In the genomic region with DNA sequence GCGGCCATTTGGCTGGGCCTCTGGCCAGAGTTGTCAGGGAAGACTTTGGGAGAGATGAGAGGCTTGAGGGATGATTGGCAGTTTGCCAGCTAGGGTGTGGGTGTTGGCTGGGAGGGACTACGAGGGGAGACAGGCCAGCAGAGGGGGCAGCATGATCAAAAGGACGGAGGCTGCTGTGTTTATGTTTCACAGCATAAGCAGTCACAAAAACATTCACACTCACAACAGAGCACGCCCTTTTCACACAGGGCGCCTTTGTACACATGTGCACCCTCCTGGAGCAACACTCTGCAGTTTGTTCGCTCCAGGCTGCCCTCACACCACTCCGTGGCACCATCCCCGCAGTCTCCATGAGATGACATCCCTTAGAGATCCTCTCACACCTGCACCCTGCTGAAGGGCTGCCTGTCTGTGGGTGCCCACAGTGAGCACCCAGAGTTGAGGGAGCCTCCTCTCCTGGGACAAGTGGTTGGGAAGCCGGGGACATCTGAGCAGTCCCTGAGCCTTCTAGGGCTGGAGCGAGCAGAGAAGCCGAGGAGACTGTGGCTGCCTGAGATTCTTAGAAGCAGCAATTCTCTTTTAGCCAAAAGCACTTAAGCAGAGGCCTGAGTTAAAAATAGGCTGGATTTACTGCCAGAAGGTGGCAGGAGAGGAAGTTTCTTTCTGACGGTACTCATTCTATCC, we compare ENCODE assay signal across 8 cellular contexts.
A peak's percentile ranks its signal among the peaks of the same experiment; 100 is the strongest.
DNase-seq lines count a peak whose midpoint lies in the region; ATAC-seq and TF ChIP-seq lines count a peak whose summit lies in the region.

No MANE protein-coding gene starts in this region.

- intact Hi-C loops in posterior cingulate gyrus (cut with DNase I) = loop anchor here (5.0 kb wide), 1 partner anchor 33 kb away; the partner anchor contains the start of gene EFNA1

- TF ChIP-seq CTCF in foreskin fibroblast (IDR thresholded peaks at IDR 0.05; ENCODE audit: low read depth, low read length) = peak; percentile 44

- no peak overlapping the region for H3K4me3 ChIP-seq in foreskin fibroblast (ENCODE audit: low read depth in 1 of 2, low read length in 2 of 2)

- ATAC-seq in SK-N-SH treated with all-trans-retinoic acid at 6 μM for 48 hours (peak; percentile 85), HG02981 (IDR thresholded peaks at IDR 0.05; ENCODE audit: unreplicated experiment) (no peak), GM18517 (IDR thresholded peaks at IDR 0.05; ENCODE audit: unreplicated experiment) (no peak), GM21528 (IDR thresholded peaks at IDR 0.05; ENCODE audit: low FRiP score, unreplicated experiment) (no peak)

- DNase-seq in DMS79 (lab: John Stamatoyannopoulos, UW) (peak; percentile 75), MV-4-11 (lab: John Stamatoyannopoulos, UW) (peak; percentile 46), foreskin fibroblast (peak in 1 of 2 donors; percentile 58), posterior cingulate gyrus (peak in 6 of 10 donors; percentile 39 to 93 (median 64))

TF ChIP-seq in SK-N-SH treated with all-trans-retinoic acid at 6 μM for 48 hours, 23 proteins besides CTCF, POLR2A, EP300 and RAD21:
- TF ChIP-seq ARNTL (CRISPR knock-in tag; IDR thresholded peaks at IDR 0.05; ENCODE audit: borderline replicate concordance, low read depth) = no peak
- TF ChIP-seq SNAI2 (CRISPR knock-in tag; IDR thresholded peaks at IDR 0.05) = no peak
- TF ChIP-seq, protein P1, sequence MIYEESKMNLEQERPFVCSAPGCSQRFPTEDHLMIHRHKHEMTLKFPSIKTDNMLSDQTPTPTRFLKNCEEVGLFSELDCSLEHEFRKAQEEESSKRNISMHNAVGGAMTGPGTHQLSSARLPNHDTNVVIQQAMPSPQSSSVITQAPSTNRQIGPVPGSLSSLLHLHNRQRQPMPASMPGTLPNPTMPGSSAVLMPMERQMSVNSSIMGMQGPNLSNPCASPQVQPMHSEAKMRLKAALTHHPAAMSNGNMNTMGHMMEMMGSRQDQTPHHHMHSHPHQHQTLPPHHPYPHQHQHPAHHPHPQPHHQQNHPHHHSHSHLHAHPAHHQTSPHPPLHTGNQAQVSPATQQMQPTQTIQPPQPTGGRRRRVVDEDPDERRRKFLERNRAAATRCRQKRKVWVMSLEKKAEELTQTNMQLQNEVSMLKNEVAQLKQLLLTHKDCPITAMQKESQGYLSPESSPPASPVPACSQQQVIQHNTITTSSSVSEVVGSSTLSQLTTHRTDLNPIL (CRISPR knock-in tag; IDR thresholded peaks at IDR 0.05; ENCODE audit: low read depth) = no peak
- TF ChIP-seq ISL1 (CRISPR knock-in tag; IDR thresholded peaks at IDR 0.05) = no peak
- TF ChIP-seq CSDC2 (CRISPR knock-in tag; IDR thresholded peaks at IDR 0.05) = no peak
- TF ChIP-seq, protein P2, sequence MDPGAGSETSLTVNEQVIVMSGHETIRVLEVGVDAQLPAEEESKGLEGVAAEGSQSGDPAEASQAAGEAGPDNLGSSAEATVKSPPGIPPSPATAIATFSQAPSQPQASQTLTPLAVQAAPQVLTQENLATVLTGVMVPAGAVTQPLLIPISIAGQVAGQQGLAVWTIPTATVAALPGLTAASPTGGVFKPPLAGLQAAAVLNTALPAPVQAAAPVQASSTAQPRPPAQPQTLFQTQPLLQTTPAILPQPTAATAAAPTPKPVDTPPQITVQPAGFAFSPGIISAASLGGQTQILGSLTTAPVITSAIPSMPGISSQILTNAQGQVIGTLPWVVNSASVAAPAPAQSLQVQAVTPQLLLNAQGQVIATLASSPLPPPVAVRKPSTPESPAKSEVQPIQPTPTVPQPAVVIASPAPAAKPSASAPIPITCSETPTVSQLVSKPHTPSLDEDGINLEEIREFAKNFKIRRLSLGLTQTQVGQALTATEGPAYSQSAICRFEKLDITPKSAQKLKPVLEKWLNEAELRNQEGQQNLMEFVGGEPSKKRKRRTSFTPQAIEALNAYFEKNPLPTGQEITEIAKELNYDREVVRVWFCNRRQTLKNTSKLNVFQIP (CRISPR knock-in tag; IDR thresholded peaks at IDR 0.05; ENCODE audit: borderline replicate concordance, low read depth) = no peak
- TF ChIP-seq ZFP3 (CRISPR knock-in tag; IDR thresholded peaks at IDR 0.05) = no peak
- no peak for TF ChIP-seq TCF4 (CRISPR knock-in tag; IDR thresholded peaks at IDR 0.05; ENCODE audit: borderline replicate concordance)
- TF ChIP-seq ZNF70 (CRISPR knock-in tag; IDR thresholded peaks at IDR 0.05) = no peak
- TF ChIP-seq OSR1 (CRISPR knock-in tag; IDR thresholded peaks at IDR 0.05) = no peak
- no peak for TF ChIP-seq RARB (CRISPR knock-in tag; IDR thresholded peaks at IDR 0.05)
- no peak for TF ChIP-seq BACH2 (CRISPR knock-in tag; IDR thresholded peaks at IDR 0.05; ENCODE audit: borderline replicate concordance)
- no peak for TF ChIP-seq TOX (CRISPR knock-in tag; IDR thresholded peaks at IDR 0.05; ENCODE audit: borderline replicate concordance)
- TF ChIP-seq ZC3H10 (CRISPR knock-in tag; IDR thresholded peaks at IDR 0.05) = no peak
- TF ChIP-seq, protein P3, sequence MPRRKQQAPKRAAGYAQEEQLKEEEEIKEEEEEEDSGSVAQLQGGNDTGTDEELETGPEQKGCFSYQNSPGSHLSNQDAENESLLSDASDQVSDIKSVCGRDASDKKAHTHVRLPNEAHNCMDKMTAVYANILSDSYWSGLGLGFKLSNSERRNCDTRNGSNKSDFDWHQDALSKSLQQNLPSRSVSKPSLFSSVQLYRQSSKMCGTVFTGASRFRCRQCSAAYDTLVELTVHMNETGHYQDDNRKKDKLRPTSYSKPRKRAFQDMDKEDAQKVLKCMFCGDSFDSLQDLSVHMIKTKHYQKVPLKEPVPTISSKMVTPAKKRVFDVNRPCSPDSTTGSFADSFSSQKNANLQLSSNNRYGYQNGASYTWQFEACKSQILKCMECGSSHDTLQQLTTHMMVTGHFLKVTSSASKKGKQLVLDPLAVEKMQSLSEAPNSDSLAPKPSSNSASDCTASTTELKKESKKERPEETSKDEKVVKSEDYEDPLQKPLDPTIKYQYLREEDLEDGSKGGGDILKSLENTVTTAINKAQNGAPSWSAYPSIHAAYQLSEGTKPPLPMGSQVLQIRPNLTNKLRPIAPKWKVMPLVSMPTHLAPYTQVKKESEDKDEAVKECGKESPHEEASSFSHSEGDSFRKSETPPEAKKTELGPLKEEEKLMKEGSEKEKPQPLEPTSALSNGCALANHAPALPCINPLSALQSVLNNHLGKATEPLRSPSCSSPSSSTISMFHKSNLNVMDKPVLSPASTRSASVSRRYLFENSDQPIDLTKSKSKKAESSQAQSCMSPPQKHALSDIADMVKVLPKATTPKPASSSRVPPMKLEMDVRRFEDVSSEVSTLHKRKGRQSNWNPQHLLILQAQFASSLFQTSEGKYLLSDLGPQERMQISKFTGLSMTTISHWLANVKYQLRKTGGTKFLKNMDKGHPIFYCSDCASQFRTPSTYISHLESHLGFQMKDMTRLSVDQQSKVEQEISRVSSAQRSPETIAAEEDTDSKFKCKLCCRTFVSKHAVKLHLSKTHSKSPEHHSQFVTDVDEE (CRISPR knock-in tag; IDR thresholded peaks at IDR 0.05) = no peak
- TF ChIP-seq ESRRG (CRISPR knock-in tag; IDR thresholded peaks at IDR 0.05) = no peak
